In the genomic region with DNA sequence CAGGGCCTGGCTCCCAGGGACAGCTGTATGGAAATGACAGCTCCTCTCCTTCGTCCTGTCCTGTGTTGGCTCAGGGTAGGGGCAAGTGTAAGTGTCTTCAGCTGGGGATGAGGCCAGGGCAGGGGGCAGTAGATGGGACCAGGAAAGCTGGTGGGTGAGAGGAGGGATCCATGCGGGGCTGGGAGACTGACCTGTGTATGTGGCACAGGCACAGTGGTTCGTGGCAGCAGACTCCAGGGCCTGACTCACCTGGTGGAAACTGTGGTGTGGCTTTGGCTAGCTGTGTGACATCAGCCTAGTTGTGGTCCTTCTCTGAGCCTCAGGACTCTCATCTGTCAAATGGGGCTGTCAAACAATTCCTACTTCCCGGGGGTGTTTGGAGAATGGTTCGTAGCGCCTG, we compare ENCODE assay signal across 1 cellular context.
TF ChIP-seq lines count a peak whose summit lies in the region.

No MANE protein-coding gene starts in this region.

TF ChIP-seq in GM23338, 12 proteins besides CTCF, POLR2A, EP300 and RAD21 (continued from another document):
- TF ChIP-seq EZH2 (IDR thresholded peaks at IDR 0.05; ENCODE audit: low read depth, unreplicated experiment) (no peak), POLR2AphosphoS5 (IDR thresholded peaks at IDR 0.05; ENCODE audit: low read depth) (no peak)
